27 cellular contexts compared by ENCODE assay signal in genomic region chr10:126434235-126434634, GRCh38.
"Had no signal": no experiment of that assay in that cellular context is flagged by ENCODE, and none has a peak within 500 bp of the region (broad histone marks: within the 10 kb centered on the region; RNA-seq: fewer than 3 reads in every experiment).

No MANE protein-coding gene starts in this region.

- H3K9me3 ChIP-seq: psoas muscle, right lobe of liver, sigmoid colon, suprapubic skin, testis, transverse colon, upper lobe of left lung, vagina had no signal

- H3K27ac ChIP-seq: neural progenitor cell, ovary, parathyroid adenoma, psoas muscle, right lobe of liver, sigmoid colon, suprapubic skin, testis, tibial artery, transverse colon, upper lobe of left lung, vagina had no signal

- H3K27ac Mint-ChIP-seq: natural killer cell; nephron; neural progenitor cell; progenitor cell of endocrine pancreas; stimulated activated naive CD8-positive, alpha-beta T cell treated with anti-CD3 and anti-CD28 coated beads, Interleukin-15, amount 100 ng/mL, for 72 hours had no signal

- H3K79me2 ChIP-seq: parathyroid adenoma had no signal

- H3K4me1 Mint-ChIP-seq: nephron; neural progenitor cell; stimulated activated naive CD8-positive, alpha-beta T cell treated with anti-CD3 and anti-CD28 coated beads, Interleukin-15, amount 100 ng/mL, for 72 hours had no signal

- H3K4me2 ChIP-seq: neural progenitor cell had no signal

- H3K9me3 Mint-ChIP-seq: natural killer cell; nephron; stimulated activated effector memory CD8-positive, alpha-beta T cell treated with anti-CD3 and anti-CD28 coated beads, Interleukin-12 subunit alpha, Interleukin-12 subunit beta, amount 100 ng/mL, for 72 hours had no signal

- H3K27me3 ChIP-seq: neural progenitor cell, ovary, right lobe of liver, sigmoid colon, suprapubic skin, testis, tibial artery, transverse colon, upper lobe of left lung, vagina had no signal

- ATAC-seq: natural killer cell; psoas muscle; right cardiac atrium; right lobe of liver; stimulated activated effector memory CD8-positive, alpha-beta T cell treated with anti-CD3 and anti-CD28 coated beads, Interleukin-12 subunit alpha, Interleukin-12 subunit beta, amount 100 ng/mL, for 72 hours; stimulated activated naive CD8-positive, alpha-beta T cell treated with anti-CD3 and anti-CD28 coated beads, Interleukin-15, amount 100 ng/mL, for 72 hours; stimulated activated naive CD8-positive, alpha-beta T cell treated with anti-CD3 and anti-CD28 coated beads, Interleukin-15, Interleukin-2, amounts not matched to agents 100 U/mL and 50 U/mL, for 24 hours had no signal

- H3K36me3 ChIP-seq: neural progenitor cell, ovary, right lobe of liver, sigmoid colon, suprapubic skin, tibial artery, transverse colon, upper lobe of left lung, vagina had no signal

- H3K4me1 ChIP-seq: neural progenitor cell, parathyroid adenoma, psoas muscle, right lobe of liver, sigmoid colon, suprapubic skin, testis, tibial artery, transverse colon, upper lobe of left lung, vagina had no signal

- DNase-seq: natural killer cell; occipital lobe; ovary; psoas muscle; right cardiac atrium; right lobe of liver; sigmoid colon; small intestine; stimulated activated CD4-positive, alpha-beta T cell treated with anti-CD3 and anti-CD28 coated beads, Interleukin-15, amount 100 ng/mL, for 24 hours; stimulated activated CD4-positive, alpha-beta T cell treated with anti-CD3 and anti-CD28 coated beads, Interleukin-2, amount 100 ng/mL, for 24 hours; stimulated activated CD4-positive, alpha-beta T cell treated with anti-CD3 and anti-CD28 coated beads, Interleukin-2, amount 100 ng/mL, for 48 hours; stimulated activated CD4-positive, alpha-beta T cell treated with anti-CD3 and anti-CD28 coated beads, Interleukin-4, amount 100 ng/mL, for 24 hours; stimulated activated naive CD4-positive, alpha-beta T cell; stimulated activated naive CD8-positive, alpha-beta T cell treated with anti-CD3 and anti-CD28 coated beads, Interleukin-15, amount 100 ng/mL, for 72 hours; stimulated activated naive CD8-positive, alpha-beta T cell treated with anti-CD3 and anti-CD28 coated beads, Interleukin-15, Interleukin-2, amounts not matched to agents 100 U/mL and 50 U/mL, for 24 hours; substantia nigra; testis; tibial artery; transverse colon; upper lobe of left lung had no signal

- H3K4me3 ChIP-seq: neural progenitor cell, ovary, psoas muscle, right lobe of liver, sigmoid colon, suprapubic skin, testis, tibial artery, transverse colon, upper lobe of left lung, vagina had no signal

- H3K36me3 Mint-ChIP-seq: natural killer cell; neural progenitor cell; stimulated activated effector memory CD8-positive, alpha-beta T cell treated with anti-CD3 and anti-CD28 coated beads, Interleukin-12 subunit alpha, Interleukin-12 subunit beta, amount 100 ng/mL, for 72 hours had no signal

- H2AFZ ChIP-seq: neural progenitor cell, parathyroid adenoma had no signal

- H3K4me3 Mint-ChIP-seq: natural killer cell; nephron; neural progenitor cell; stimulated activated naive CD8-positive, alpha-beta T cell treated with anti-CD3 and anti-CD28 coated beads, Interleukin-15, amount 100 ng/mL, for 72 hours had no signal

- H3K9ac ChIP-seq: neural progenitor cell, parathyroid adenoma had no signal
